ENCODE assay signal across 1 cellular context in the genomic region with DNA sequence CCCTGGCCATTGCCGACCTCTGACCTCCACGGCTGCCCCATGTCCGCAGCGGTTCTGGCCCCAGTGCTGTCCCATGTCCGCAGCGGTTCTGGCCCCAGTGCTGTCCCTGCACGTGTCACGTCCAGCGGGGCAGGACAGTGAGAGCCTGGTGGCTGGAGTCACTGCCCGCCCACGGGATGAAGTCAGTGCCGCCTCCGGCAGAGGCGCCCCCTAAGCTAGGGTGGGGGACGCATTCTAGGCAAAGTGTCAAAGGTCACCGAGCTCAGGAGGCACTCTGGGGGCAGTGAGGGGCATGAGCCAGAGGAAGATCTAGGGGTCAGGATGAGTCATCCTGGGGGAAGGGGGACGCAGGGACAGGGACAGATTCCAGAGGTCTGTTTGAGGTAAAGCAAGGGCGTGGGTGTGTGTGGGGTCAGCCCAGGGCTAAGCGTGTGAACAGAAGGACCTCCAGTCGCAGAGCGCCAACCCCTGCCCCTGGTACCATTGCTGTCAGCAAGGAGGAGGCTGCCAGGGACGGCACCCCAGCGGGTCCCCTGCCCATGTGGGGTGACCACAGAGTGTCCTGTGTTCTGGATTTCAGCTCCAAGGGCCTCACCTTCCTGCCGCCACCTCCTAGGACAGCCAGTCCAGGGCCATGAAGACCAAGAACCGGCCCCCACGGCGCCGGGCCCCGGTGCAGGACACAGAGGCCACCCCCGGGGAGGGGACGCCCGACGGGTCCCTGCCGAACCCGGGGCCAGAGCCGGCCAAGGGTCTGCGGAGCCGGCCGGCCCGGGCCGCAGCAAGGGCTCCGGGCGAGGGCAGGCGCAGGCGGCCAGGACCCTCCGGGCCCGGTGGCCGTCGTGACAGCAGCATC.
A peak's percentile ranks its signal among the peaks of the same experiment; 100 is the strongest.
TF ChIP-seq lines count a peak whose summit lies in the region.

No MANE protein-coding gene starts in this region.

TF ChIP-seq in HEK293, 187 proteins besides CTCF, POLR2A, EP300 and RAD21 (continued from another document):
- TF ChIP-seq, protein P1, sequence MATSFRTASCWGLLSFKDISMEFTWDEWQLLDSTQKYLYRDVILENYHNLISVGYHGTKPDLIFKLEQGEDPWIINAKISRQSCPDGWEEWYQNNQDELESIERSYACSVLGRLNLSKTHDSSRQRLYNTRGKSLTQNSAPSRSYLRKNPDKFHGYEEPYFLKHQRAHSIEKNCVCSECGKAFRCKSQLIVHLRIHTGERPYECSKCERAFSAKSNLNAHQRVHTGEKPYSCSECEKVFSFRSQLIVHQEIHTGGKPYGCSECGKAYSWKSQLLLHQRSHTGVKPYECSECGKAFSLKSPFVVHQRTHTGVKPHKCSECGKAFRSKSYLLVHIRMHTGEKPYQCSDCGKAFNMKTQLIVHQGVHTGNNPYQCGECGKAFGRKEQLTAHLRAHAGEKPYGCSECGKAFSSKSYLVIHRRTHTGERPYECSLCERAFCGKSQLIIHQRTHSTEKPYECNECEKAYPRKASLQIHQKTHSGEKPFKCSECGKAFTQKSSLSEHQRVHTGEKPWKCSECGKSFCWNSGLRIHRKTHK (tag by site-specific recombination; IDR thresholded peaks at IDR 0.05), result no peak
- TF ChIP-seq, protein P2, sequence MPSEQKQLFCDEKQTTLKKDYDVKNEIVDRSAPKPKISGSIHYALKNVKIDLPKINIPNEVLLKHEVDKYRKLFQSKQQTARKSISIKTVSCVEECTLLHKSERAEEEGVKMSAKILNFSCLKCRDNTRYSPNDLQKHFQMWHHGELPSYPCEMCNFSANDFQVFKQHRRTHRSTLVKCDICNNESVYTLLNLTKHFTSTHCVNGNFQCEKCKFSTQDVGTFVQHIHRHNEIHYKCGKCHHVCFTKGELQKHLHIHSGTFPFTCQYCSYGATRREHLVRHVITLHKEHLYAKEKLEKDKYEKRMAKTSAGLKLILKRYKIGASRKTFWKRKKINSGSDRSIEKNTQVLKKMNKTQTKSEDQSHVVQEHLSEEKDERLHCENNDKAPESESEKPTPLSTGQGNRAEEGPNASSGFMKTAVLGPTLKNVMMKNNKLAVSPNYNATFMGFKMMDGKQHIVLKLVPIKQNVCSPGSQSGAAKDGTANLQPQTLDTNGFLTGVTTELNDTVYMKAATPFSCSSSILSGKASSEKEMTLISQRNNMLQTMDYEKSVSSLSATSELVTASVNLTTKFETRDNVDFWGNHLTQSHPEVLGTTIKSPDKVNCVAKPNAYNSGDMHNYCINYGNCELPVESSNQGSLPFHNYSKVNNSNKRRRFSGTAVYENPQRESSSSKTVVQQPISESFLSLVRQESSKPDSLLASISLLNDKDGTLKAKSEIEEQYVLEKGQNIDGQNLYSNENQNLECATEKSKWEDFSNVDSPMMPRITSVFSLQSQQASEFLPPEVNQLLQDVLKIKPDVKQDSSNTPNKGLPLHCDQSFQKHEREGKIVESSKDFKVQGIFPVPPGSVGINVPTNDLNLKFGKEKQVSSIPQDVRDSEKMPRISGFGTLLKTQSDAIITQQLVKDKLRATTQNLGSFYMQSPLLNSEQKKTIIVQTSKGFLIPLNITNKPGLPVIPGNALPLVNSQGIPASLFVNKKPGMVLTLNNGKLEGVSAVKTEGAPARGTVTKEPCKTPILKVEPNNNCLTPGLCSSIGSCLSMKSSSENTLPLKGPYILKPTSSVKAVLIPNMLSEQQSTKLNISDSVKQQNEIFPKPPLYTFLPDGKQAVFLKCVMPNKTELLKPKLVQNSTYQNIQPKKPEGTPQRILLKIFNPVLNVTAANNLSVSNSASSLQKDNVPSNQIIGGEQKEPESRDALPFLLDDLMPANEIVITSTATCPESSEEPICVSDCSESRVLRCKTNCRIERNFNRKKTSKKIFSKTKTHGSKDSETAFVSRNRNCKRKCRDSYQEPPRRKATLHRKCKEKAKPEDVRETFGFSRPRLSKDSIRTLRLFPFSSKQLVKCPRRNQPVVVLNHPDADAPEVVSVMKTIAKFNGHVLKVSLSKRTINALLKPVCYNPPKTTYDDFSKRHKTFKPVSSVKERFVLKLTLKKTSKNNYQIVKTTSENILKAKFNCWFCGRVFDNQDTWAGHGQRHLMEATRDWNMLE (tag by site-specific recombination; conservative IDR thresholded peaks at IDR 0.05; ENCODE audit: low read depth), result no peak
- TF ChIP-seq HOXC10 (CRISPR knock-in tag; IDR thresholded peaks at IDR 0.05) (no peak), ZNF473 (tag by site-specific recombination; IDR thresholded peaks at IDR 0.05) (no peak), KLF16 (tag by site-specific recombination; IDR thresholded peaks at IDR 0.05) (no peak), SP3 (tag by site-specific recombination; IDR thresholded peaks at IDR 0.05) (no peak), IKZF3 (tag by site-specific recombination; IDR thresholded peaks at IDR 0.05) (no peak), ZNF670 (tag by site-specific recombination; IDR thresholded peaks at IDR 0.05; ENCODE audit: low read depth) (no peak), ZNF121 (tag by site-specific recombination; IDR thresholded peaks at IDR 0.05) (peak; percentile 85), EGR2 (tag by site-specific recombination; IDR thresholded peaks at IDR 0.05; ENCODE audit: low read depth) (peak; percentile 81), GFI1B (tag by site-specific recombination; IDR thresholded peaks at IDR 0.05) (0 out of 2 replicates have a peak, but pooled peaks have one; percentile 41), PRDM1 (tag by site-specific recombination; IDR thresholded peaks at IDR 0.05) (no peak), ZNF138 (tag by site-specific recombination; IDR thresholded peaks at IDR 0.05; ENCODE audit: borderline replicate concordance) (no peak), ZNF223 (tag by site-specific recombination; IDR thresholded peaks at IDR 0.05) (no peak), ZNF202 (tag by site-specific recombination; IDR thresholded peaks at IDR 0.05; ENCODE audit: borderline replicate concordance) (no peak), TCF7L2 (IDR thresholded peaks at IDR 0.05; ENCODE audit: borderline replicate concordance, low read depth, low read length) (no peak), ZNF558 (tag by site-specific recombination; IDR thresholded peaks at IDR 0.05) (no peak), ZNF37A (tag by site-specific recombination; IDR thresholded peaks at IDR 0.05) (no peak)
- TF ChIP-seq, protein P3, sequence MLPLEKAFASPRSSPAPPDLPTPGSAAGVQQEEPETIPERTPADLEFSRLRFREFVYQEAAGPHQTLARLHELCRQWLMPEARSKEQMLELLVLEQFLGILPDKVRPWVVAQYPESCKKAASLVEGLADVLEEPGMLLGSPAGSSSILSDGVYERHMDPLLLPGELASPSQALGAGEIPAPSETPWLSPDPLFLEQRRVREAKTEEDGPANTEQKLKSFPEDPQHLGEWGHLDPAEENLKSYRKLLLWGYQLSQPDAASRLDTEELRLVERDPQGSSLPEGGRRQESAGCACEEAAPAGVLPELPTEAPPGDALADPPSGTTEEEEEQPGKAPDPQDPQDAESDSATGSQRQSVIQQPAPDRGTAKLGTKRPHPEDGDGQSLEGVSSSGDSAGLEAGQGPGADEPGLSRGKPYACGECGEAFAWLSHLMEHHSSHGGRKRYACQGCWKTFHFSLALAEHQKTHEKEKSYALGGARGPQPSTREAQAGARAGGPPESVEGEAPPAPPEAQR (tag by site-specific recombination; IDR thresholded peaks at IDR 0.05), result no peak
- TF ChIP-seq, protein P4, sequence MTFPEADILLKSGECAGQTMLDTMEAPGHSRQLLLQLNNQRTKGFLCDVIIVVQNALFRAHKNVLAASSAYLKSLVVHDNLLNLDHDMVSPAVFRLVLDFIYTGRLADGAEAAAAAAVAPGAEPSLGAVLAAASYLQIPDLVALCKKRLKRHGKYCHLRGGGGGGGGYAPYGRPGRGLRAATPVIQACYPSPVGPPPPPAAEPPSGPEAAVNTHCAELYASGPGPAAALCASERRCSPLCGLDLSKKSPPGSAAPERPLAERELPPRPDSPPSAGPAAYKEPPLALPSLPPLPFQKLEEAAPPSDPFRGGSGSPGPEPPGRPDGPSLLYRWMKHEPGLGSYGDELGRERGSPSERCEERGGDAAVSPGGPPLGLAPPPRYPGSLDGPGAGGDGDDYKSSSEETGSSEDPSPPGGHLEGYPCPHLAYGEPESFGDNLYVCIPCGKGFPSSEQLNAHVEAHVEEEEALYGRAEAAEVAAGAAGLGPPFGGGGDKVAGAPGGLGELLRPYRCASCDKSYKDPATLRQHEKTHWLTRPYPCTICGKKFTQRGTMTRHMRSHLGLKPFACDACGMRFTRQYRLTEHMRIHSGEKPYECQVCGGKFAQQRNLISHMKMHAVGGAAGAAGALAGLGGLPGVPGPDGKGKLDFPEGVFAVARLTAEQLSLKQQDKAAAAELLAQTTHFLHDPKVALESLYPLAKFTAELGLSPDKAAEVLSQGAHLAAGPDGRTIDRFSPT (tag by site-specific recombination; IDR thresholded peaks at IDR 0.05), result peak; percentile 51; the same call in 1 of the 2 replicates
- TF ChIP-seq, protein P5, sequence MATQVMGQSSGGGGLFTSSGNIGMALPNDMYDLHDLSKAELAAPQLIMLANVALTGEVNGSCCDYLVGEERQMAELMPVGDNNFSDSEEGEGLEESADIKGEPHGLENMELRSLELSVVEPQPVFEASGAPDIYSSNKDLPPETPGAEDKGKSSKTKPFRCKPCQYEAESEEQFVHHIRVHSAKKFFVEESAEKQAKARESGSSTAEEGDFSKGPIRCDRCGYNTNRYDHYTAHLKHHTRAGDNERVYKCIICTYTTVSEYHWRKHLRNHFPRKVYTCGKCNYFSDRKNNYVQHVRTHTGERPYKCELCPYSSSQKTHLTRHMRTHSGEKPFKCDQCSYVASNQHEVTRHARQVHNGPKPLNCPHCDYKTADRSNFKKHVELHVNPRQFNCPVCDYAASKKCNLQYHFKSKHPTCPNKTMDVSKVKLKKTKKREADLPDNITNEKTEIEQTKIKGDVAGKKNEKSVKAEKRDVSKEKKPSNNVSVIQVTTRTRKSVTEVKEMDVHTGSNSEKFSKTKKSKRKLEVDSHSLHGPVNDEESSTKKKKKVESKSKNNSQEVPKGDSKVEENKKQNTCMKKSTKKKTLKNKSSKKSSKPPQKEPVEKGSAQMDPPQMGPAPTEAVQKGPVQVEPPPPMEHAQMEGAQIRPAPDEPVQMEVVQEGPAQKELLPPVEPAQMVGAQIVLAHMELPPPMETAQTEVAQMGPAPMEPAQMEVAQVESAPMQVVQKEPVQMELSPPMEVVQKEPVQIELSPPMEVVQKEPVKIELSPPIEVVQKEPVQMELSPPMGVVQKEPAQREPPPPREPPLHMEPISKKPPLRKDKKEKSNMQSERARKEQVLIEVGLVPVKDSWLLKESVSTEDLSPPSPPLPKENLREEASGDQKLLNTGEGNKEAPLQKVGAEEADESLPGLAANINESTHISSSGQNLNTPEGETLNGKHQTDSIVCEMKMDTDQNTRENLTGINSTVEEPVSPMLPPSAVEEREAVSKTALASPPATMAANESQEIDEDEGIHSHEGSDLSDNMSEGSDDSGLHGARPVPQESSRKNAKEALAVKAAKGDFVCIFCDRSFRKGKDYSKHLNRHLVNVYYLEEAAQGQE (tag by site-specific recombination; IDR thresholded peaks at IDR 0.05), result no peak
- TF ChIP-seq, protein P6, sequence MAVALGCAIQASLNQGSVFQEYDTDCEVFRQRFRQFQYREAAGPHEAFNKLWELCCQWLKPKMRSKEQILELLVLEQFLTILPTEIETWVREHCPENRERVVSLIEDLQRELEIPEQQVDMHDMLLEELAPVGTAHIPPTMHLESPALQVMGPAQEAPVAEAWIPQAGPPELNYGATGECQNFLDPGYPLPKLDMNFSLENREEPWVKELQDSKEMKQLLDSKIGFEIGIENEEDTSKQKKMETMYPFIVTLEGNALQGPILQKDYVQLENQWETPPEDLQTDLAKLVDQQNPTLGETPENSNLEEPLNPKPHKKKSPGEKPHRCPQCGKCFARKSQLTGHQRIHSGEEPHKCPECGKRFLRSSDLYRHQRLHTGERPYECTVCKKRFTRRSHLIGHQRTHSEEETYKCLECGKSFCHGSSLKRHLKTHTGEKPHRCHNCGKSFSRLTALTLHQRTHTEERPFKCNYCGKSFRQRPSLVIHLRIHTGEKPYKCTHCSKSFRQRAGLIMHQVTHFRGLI (tag by site-specific recombination; IDR thresholded peaks at IDR 0.05), result no peak
